ENCODE assay signal across 24 cellular contexts in the genomic region with DNA sequence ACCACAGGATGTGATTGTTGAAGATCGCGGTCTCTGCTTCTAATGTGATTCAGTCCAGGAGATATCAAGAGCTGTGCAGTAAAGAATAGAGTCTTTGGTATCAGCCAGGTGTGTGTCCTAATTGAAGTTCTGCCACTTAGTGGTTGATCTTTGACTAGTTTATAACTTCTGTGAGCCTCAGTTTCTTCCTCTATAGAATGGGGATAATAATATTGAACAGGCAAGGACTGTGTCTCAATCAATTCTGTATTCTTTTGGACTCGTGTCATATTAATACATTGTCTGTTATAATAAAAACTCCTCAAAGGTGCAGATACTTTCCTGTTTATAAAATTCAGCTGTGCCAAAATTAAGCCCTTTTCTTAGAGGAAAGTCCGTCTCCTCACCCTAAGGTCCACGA. TPM values are rescaled to one million over a fixed set of nuclear protein-coding genes. Genes with fewer than 3 reads are reported as not detected.
A peak's percentile ranks its signal among the peaks of the same experiment; 100 is the strongest.
DNase-seq lines count a peak whose midpoint lies in the region; ATAC-seq, FAIRE-seq and TF ChIP-seq lines count a peak whose summit lies in the region.
"Had no signal": no experiment of that assay in that cellular context is flagged by ENCODE, and none has a peak within 500 bp of the region (broad histone marks: within the 10 kb centered on the region; RNA-seq: fewer than 3 reads in every experiment).

No MANE protein-coding gene starts in this region.

- H3K4me3 ChIP-seq in DND-41 (ENCODE audit: low read depth in 1 of 2, low read length in 2 of 2) (no peak overlapping the region), K562 (no peak overlapping the region), upper lobe of right lung (no peak overlapping the region), mammary epithelial cell (replicated peaks in 1 of 3; ENCODE audit: insufficient read depth in 1 of 3, low read depth in 2 of 3, low read length in 3 of 3) (no peak overlapping the region)
- H3K4me3 ChIP-seq in Jurkat, Clone E6-1 (ENCODE audit: low read length) = no peak overlapping the region
- H3K4me3 ChIP-seq: BLaER1 treated with 17β-estradiol and CSF1 and Interleukin-3, amounts not matched to agents 10 nM and 100 nM; GM12878 had no signal

- H4K20me1 ChIP-seq in DND-41 (ENCODE audit: insufficient read depth, low read length) (no peaks in the 10 kb centered on the region), K562 (replicated peaks; ENCODE audit: control insufficient read depth, insufficient read depth, low read length) (no peaks in the 10 kb centered on the region), mammary epithelial cell (ENCODE audit: insufficient read depth, low read length) (no peaks in the 10 kb centered on the region)
- H4K20me1 ChIP-seq: BLaER1 treated with 17β-estradiol and CSF1 and Interleukin-3, amounts not matched to agents 10 nM and 100 nM had no signal

- no peaks in the 10 kb centered on the region for H3K27me3 Mint-ChIP-seq in activated naive CD4-positive, alpha-beta T cell treated with anti-CD3 and anti-CD28 coated beads, Interleukin-2, amount 50 U/mL, for 24 hours
- H3K27me3 Mint-ChIP-seq: CD4-positive, alpha-beta T cell had no signal

- dilution Hi-C loops in mammary epithelial cell (cut with HindIII; ENCODE audit: low sequenced_read_pairs) = loop anchor here (10.0 kb wide), 1 partner anchor 396 kb away; no protein-coding TSS in a partner anchor

- 81% methylated on average over 5 of the region's 5 CpGs for WGBS in K562 (ENCODE audit: insufficient coverage, low coverage, missing lambda C conversion rate)
- WGBS in mammary epithelial cell (ENCODE audit: low coverage, missing lambda C conversion rate) = 98% methylated on average over 5 of the region's 5 CpGs

- in situ Hi-C loops in K562 (cut with MboI) = no loop called here
- in situ Hi-C loops in mammary epithelial cell (cut with MboI; ENCODE audit: low sequenced_read_pairs in 2 of 2) = loop anchor here in 1 of 2 donors (25.0 kb wide), 1 partner anchor 414 kb away; no protein-coding TSS in a partner anchor

- peaks cover 3% of the 10 kb centered on the region for H3K9me1 ChIP-seq in K562 (ENCODE audit: control insufficient read depth, insufficient read depth, low read length)

- peaks cover 40% of the 10 kb centered on the region for H3K36me3 ChIP-seq in DND-41 (ENCODE audit: insufficient read depth, low read length)
- H3K36me3 ChIP-seq in K562 (ENCODE audit: control insufficient read depth, insufficient read depth, low read length) = peaks cover 31% of the 10 kb centered on the region; the same call in 2 of the 3 replicates
- H3K36me3 ChIP-seq in upper lobe of right lung = peaks cover 26% of the 10 kb centered on the region
- H3K36me3 ChIP-seq in mammary epithelial cell (ENCODE audit: insufficient read depth, low read length) = no peaks in the 10 kb centered on the region
- H3K36me3 ChIP-seq: BLaER1 treated with 17β-estradiol and CSF1 and Interleukin-3, amounts not matched to agents 10 nM and 100 nM had no signal

- H3K36me3 Mint-ChIP-seq in activated naive CD4-positive, alpha-beta T cell treated with anti-CD3 and anti-CD28 coated beads, Interleukin-2, amount 50 U/mL, for 24 hours = peaks cover 1% of the 10 kb centered on the region
- peaks cover 0 to 5% of the 10 kb centered on the region in 2 donors for H3K36me3 Mint-ChIP-seq in activated naive CD4-positive, alpha-beta T cell treated with anti-CD3 and anti-CD28 coated beads, Interleukin-2, amount 50 U/mL, for 72 hours

- H3K4me1 Mint-ChIP-seq in activated naive CD4-positive, alpha-beta T cell treated with anti-CD3 and anti-CD28 coated beads, Interleukin-2, amount 50 U/mL, for 24 hours = no peaks in the 10 kb centered on the region

- TF ChIP-seq POLR2A in K562 (conservative IDR thresholded peaks at IDR 0.05) = no peak

- no peak for FAIRE-seq in K562 (lab: Jason Lieb, UNC)
- FAIRE-seq: A204.1, D721Med, GM12878, GM12892, GM18507 had no signal

- ATAC-seq in activated naive CD4-positive, alpha-beta T cell treated with anti-CD3 and anti-CD28 coated beads, Interleukin-2, amount 50 U/mL, for 72 hours = no peak
- ATAC-seq in DND-41 (ENCODE audit: insufficient read depth, low read depth) = peak; percentile 40; the same call in 1 of the 3 replicates
- no peak for ATAC-seq in K562
- ATAC-seq in upper lobe of right lung = no peak
- ATAC-seq: CD8-positive, alpha-beta T cell; GM12878 had no signal

- no peaks in the 10 kb centered on the region for H3K9me3 Mint-ChIP-seq in activated naive CD4-positive, alpha-beta T cell treated with anti-CD3 and anti-CD28 coated beads, Interleukin-2, amount 50 U/mL, for 24 hours
- H3K9me3 Mint-ChIP-seq in activated naive CD4-positive, alpha-beta T cell treated with anti-CD3 and anti-CD28 coated beads, Interleukin-2, amount 50 U/mL, for 72 hours = no peaks in the 10 kb centered on the region
- H3K9me3 Mint-ChIP-seq: CD4-positive, alpha-beta T cell; CD8-positive, alpha-beta T cell had no signal

- H3K9ac ChIP-seq in DND-41 (ENCODE audit: low read depth, low read length) = no peak overlapping the region
- no peak overlapping the region for H3K9ac ChIP-seq in K562 (ENCODE audit: insufficient read depth in 1 of 2, low read depth in 2 of 2, low read length in 2 of 2)
- H3K9ac ChIP-seq in mammary epithelial cell (ENCODE audit: insufficient read depth, low read length) = no peak overlapping the region
- H3K9ac ChIP-seq: BLaER1 treated with 17β-estradiol and CSF1 and Interleukin-3, amounts not matched to agents 10 nM and 100 nM had no signal

- no peak for TF ChIP-seq RAD21 in K562 (CRISPR knock-in tag; conservative IDR thresholded peaks at IDR 0.05 in 1 of 2, IDR thresholded peaks at IDR 0.05 in 1 of 2)

- no peaks in the 10 kb centered on the region for H3K9me3 ChIP-seq in DND-41 (ENCODE audit: insufficient read depth, low read length, severe bottlenecking)
- no peaks in the 10 kb centered on the region for H3K9me3 ChIP-seq in K562 (replicated peaks; ENCODE audit: control insufficient read depth, insufficient read depth, low read depth, low read length)
- H3K9me3 ChIP-seq in upper lobe of right lung = no peaks in the 10 kb centered on the region
- H3K9me3 ChIP-seq in mammary epithelial cell (replicated peaks; ENCODE audit: insufficient read depth, low read length) = no peaks in the 10 kb centered on the region
- H3K9me3 ChIP-seq: BLaER1 treated with 17β-estradiol and CSF1 and Interleukin-3, amounts not matched to agents 10 nM and 100 nM; Caco-2 had no signal

- H2AFZ ChIP-seq in DND-41 (ENCODE audit: low read depth, low read length) (no peak overlapping the region), K562 (ENCODE audit: low read depth, low read length) (no peak overlapping the region), mammary epithelial cell (ENCODE audit: low read depth, low read length) (no peak overlapping the region)

- peak overlapping the region; percentile 30 for H3K27ac Mint-ChIP-seq in activated naive CD4-positive, alpha-beta T cell treated with anti-CD3 and anti-CD28 coated beads, Interleukin-2, amount 50 U/mL, for 24 hours
- H3K27ac Mint-ChIP-seq in activated naive CD4-positive, alpha-beta T cell treated with anti-CD3 and anti-CD28 coated beads, Interleukin-2, amount 50 U/mL, for 72 hours = peak overlapping the region in 1 of 2 donors; percentile 62
- H3K27ac Mint-ChIP-seq: CD4-positive, alpha-beta T cell; CD8-positive, alpha-beta T cell had no signal

- H3K79me2 ChIP-seq in DND-41 (ENCODE audit: insufficient read depth, low read length) (no peaks in the 10 kb centered on the region), K562 (ENCODE audit: control insufficient read depth, insufficient read depth, low read length) (no peaks in the 10 kb centered on the region), mammary epithelial cell (ENCODE audit: insufficient read depth, low read length) (no peaks in the 10 kb centered on the region)

- no TSS peak for BruUV-seq in K562 (replicated peaks; lab: Mats Ljungman, UMichigan)
- BruUV-seq in mammary epithelial cell (replicated peaks; lab: Mats Ljungman, UMichigan) = no TSS peak

- TF ChIP-seq EP300 in K562 (IDR thresholded peaks at IDR 0.05; ENCODE audit: low read length) = no peak

- CTCF ChIA-PET in K562 (lab: Yijun Ruan, JAX; ENCODE audit: low intra/inter-chr PET ratio) = no interaction called here
- CTCF ChIA-PET in mammary epithelial cell (lab: Charles Lee; ENCODE audit: low non-redundant PET) = no interaction called here

- H3K27me3 ChIP-seq in DND-41 (ENCODE audit: insufficient read depth, low read length, poor library complexity) = no peaks in the 10 kb centered on the region
- H3K27me3 ChIP-seq in K562 (ENCODE audit: control insufficient read depth in 2 of 2, insufficient read depth in 2 of 2, low read length in 2 of 2) = no peaks in the 10 kb centered on the region
- no peaks in the 10 kb centered on the region for H3K27me3 ChIP-seq in upper lobe of right lung
- no peaks in the 10 kb centered on the region for H3K27me3 ChIP-seq in mammary epithelial cell (ENCODE audit: insufficient read depth, low read length)
- H3K27me3 ChIP-seq: BLaER1 treated with 17β-estradiol and CSF1 and Interleukin-3, amounts not matched to agents 10 nM and 100 nM had no signal

- H3K4me1 ChIP-seq in DND-41 (ENCODE audit: insufficient read depth, low read length) (no peaks in the 10 kb centered on the region), K562 (replicated peaks in 1 of 2; ENCODE audit: control insufficient read depth in 2 of 2, insufficient read depth in 2 of 2, low read length in 2 of 2) (peaks cover 0 to 6% of the 10 kb centered on the region in 2 experiments; a peak in 1 of 5 replicates), upper lobe of right lung (no peaks in the 10 kb centered on the region), mammary epithelial cell (ENCODE audit: insufficient read depth, low read length) (no peaks in the 10 kb centered on the region)
- H3K4me1 ChIP-seq: BLaER1 treated with 17β-estradiol and CSF1 and Interleukin-3, amounts not matched to agents 10 nM and 100 nM; Caco-2 had no signal

- POLR2A ChIA-PET in K562 (lab: Yijun Ruan, JAX) = interaction anchor here (1.1 kb wide), 1 partner anchor 18 kb away, joined by 3 read pairs; no protein-coding TSS in a partner anchor

- no peak overlapping the region for H3K4me3 Mint-ChIP-seq in activated naive CD4-positive, alpha-beta T cell treated with anti-CD3 and anti-CD28 coated beads, Interleukin-2, amount 50 U/mL, for 24 hours
- H3K4me3 Mint-ChIP-seq: CD4-positive, alpha-beta T cell; CD8-positive, alpha-beta T cell had no signal

- TF ChIP-seq CTCF in DND-41 (IDR thresholded peaks at IDR 0.05; ENCODE audit: borderline replicate concordance, extremely low read depth, low read length, poor library complexity, severe bottlenecking) (no peak), K562 (IDR thresholded peaks at IDR 0.05 in 2 of 3, conservative IDR thresholded peaks at IDR 0.05 in 1 of 3; ENCODE audit: insufficient read depth in 2 of 3, low read depth in 1 of 3, low read length in 3 of 3) (no peak), upper lobe of right lung (IDR thresholded peaks at IDR 0.05) (no peak), mammary epithelial cell (conservative IDR thresholded peaks at IDR 0.05 in 1 of 2, IDR thresholded peaks at IDR 0.05 in 1 of 2; ENCODE audit: extremely low read depth in 1 of 2, insufficient read depth in 1 of 2, low read depth in 1 of 2, low read length in 2 of 2) (no peak)

- H3K27ac ChIP-seq in DND-41 (ENCODE audit: low read length) (no peak overlapping the region), K562 (ENCODE audit: extremely low read depth, low read depth, low read length) (no peak overlapping the region), upper lobe of right lung (no peak overlapping the region), mammary epithelial cell (ENCODE audit: insufficient read depth, low read depth, low read length) (no peak overlapping the region)
- H3K27ac ChIP-seq: BLaER1 treated with 17β-estradiol and CSF1 and Interleukin-3, amounts not matched to agents 10 nM and 100 nM; C4-2B had no signal

- H3K4me2 ChIP-seq in DND-41 (ENCODE audit: insufficient read depth, low read length) (no peak overlapping the region), K562 (ENCODE audit: insufficient read depth, low read length) (no peak overlapping the region), mammary epithelial cell (ENCODE audit: insufficient read depth, low read depth, low read length) (no peak overlapping the region)
- H3K4me2 ChIP-seq: BLaER1 treated with 17β-estradiol and CSF1 and Interleukin-3, amounts not matched to agents 10 nM and 100 nM had no signal

- no peak for DNase-seq in activated naive CD4-positive, alpha-beta T cell treated with anti-CD3 and anti-CD28 coated beads, Interleukin-2, amount 50 U/mL, for 72 hours (ENCODE audit: low spot score in 2 of 2)
- DNase-seq in DND-41 (no peak), K562 (ENCODE audit: extremely low read depth in 1 of 4, low spot score in 3 of 4) (no peak), upper lobe of right lung (no peak), mammary epithelial cell (no peak), cerebellum (ENCODE audit: low spot score) (no peak)
- DNase-seq in Jurkat, Clone E6-1 (ENCODE audit: low read depth, low spot score) = peak; percentile 19
- DNase-seq: 8988T; ACHN; Calu3; CD4-positive, alpha-beta T cell; CD8-positive, alpha-beta T cell; DMS79 treated with DMSO at 0.1 percent for 48 hours; EL; GDM1 had no signal

- intact Hi-C loops in K562 (cut with micrococcal nuclease) = no loop called here
- intact Hi-C loops in upper lobe of right lung (cut with DNase I) = no loop called here
- intact Hi-C loops in mammary epithelial cell (cut with micrococcal nuclease) = no loop called here

RNA-seq across cellular contexts. Expression of gene NCOA6, which starts 23.1 kb away (rescaled TPM):
- total RNA-seq in activated naive CD4-positive, alpha-beta T cell treated with anti-CD3 and anti-CD28 coated beads, Interleukin-2, amount 50 U/mL, for 72 hours = 10 to 100 TPM; 20.4 to 24.1 TPM
- 17.8 TPM for polyA plus RNA-seq in Jurkat, Clone E6-1 (2012; ENCODE audit: insufficient read depth, insufficient read length)
- 25.4 and 45.0 TPM in 2 replicates for total RNA-seq in K562 (2011; cell fraction: chromatin; rRNA removed; ENCODE audit: low replicate concordance)
- total RNA-seq in K562 (2011; cell fraction: nucleolus; rRNA removed) = 13.2 and 16.3 TPM in 2 replicates
- total RNA-seq in K562 (2011; cell fraction: nucleoplasm; rRNA removed) = 23.8 and 31.5 TPM in 2 replicates
- total RNA-seq in K562 (2014; rRNA removed) (5.2 and 8.1 TPM in 2 replicates), K562 (2014; rRNA removed; fragmentation: Illumina TruSeq; extraction: Trizol) (6.7 and 7.8 TPM in 2 replicates), K562 (2015; rRNA removed; fragmentation: Illumina TruSeq; extraction: Trizol) (6.1 and 8.4 TPM in 2 replicates), K562 (2021) (17.3 and 17.7 TPM in 2 replicates), upper lobe of right lung (27.8 TPM), mammary epithelial cell (10 to 100 TPM; 12.7 to 24.5 TPM), cerebellum (24.4 TPM)
- polyA plus RNA-seq in K562 (2011; rRNA removed) (9.9 and 12.7 TPM in 2 replicates), K562 (2014; fragmentation: Illumina TruSeq; extraction: Trizol) (18.6 and 25.0 TPM in 2 replicates), K562 (2014; fragmentation: Nextera tagmentation; extraction: Ambion mirVana) (1 to 10 TPM; 8.2 to 9.5 TPM), K562 (2014; rRNA removed) (12.2 TPM in 2 replicates), mammary epithelial cell (12.0 TPM)
- 13.6 and 16.0 TPM in 2 replicates for polyA plus RNA-seq in K562 (2011; cell fraction: cytosol; rRNA removed)
- 10.0 and 12.5 TPM in 2 replicates for polyA plus RNA-seq in K562 (2011; cell fraction: nucleus; rRNA removed)
- 16.1 and 16.6 TPM in 2 replicates for polyA plus RNA-seq in K562 (2012)
- 18.4 and 18.5 TPM in 2 replicates for polyA minus RNA-seq in K562 (2011; rRNA and poly(A)+ RNA removed)
- 16.5 and 18.4 TPM in 2 replicates for polyA minus RNA-seq in K562 (2011; cell fraction: cytosol; rRNA and poly(A)+ RNA removed)
- 8.5 and 11.3 TPM in 2 replicates for polyA minus RNA-seq in K562 (2011; cell fraction: nucleus; rRNA and poly(A)+ RNA removed)
- 19.7 TPM for polyA minus RNA-seq in mammary epithelial cell

RNA-seq across cellular contexts. Expression of gene GGT7, which starts 24.1 kb away (rescaled TPM):
- 10 to 100 TPM; 15.8 to 22.4 TPM for total RNA-seq in activated naive CD4-positive, alpha-beta T cell treated with anti-CD3 and anti-CD28 coated beads, Interleukin-2, amount 50 U/mL, for 72 hours
- polyA plus RNA-seq in Jurkat, Clone E6-1 (2012; ENCODE audit: insufficient read depth, insufficient read length) = 26.1 TPM
- 30.9 and 86.1 TPM in 2 replicates for total RNA-seq in K562 (2011; cell fraction: chromatin; rRNA removed; ENCODE audit: low replicate concordance)
- total RNA-seq in K562 (2011; cell fraction: nucleolus; rRNA removed) = 84.9 and 89.9 TPM in 2 replicates
- 45.7 and 51.5 TPM in 2 replicates for total RNA-seq in K562 (2011; cell fraction: nucleoplasm; rRNA removed)
- total RNA-seq in K562 (2014; rRNA removed) (5.9 and 8.7 TPM in 2 replicates), K562 (2014; rRNA removed; fragmentation: Illumina TruSeq; extraction: Trizol) (1.9 and 2.9 TPM in 2 replicates), K562 (2015; rRNA removed; fragmentation: Illumina TruSeq; extraction: Trizol) (3.1 and 3.3 TPM in 2 replicates), K562 (2021) (16.4 and 18.3 TPM in 2 replicates), upper lobe of right lung (20.6 TPM), mammary epithelial cell (10 to 100 TPM; 13.8 to 19.1 TPM), cerebellum (19.3 TPM)
- polyA plus RNA-seq in K562 (2011; rRNA removed) (11.4 and 22.1 TPM in 2 replicates), K562 (2014; fragmentation: Illumina TruSeq; extraction: Trizol) (8.4 and 9.8 TPM in 2 replicates), K562 (2014; fragmentation: Nextera tagmentation; extraction: Ambion mirVana) (under 1 TPM; 0.04 to 0.07 TPM), K562 (2014; rRNA removed) (17.3 and 21.6 TPM in 2 replicates), mammary epithelial cell (4.5 TPM)
- polyA plus RNA-seq in K562 (2011; cell fraction: cytosol; rRNA removed) = 14.2 and 19.5 TPM in 2 replicates
- polyA plus RNA-seq in K562 (2011; cell fraction: nucleus; rRNA removed) = 77.0 and 120 TPM in 2 replicates
- polyA plus RNA-seq in K562 (2012) = 13.0 and 26.9 TPM in 2 replicates
- polyA minus RNA-seq in K562 (2011; rRNA and poly(A)+ RNA removed) = 3.9 and 5.2 TPM in 2 replicates
- 8.5 and 14.2 TPM in 2 replicates for polyA minus RNA-seq in K562 (2011; cell fraction: cytosol; rRNA and poly(A)+ RNA removed)
- polyA minus RNA-seq in K562 (2011; cell fraction: nucleus; rRNA and poly(A)+ RNA removed) = 35.8 and 38.2 TPM in 2 replicates
- 6.6 TPM for polyA minus RNA-seq in mammary epithelial cell

RNA-seq across cellular contexts. Expression of gene ACSS2, which starts 27.8 kb away (rescaled TPM):
- 10 to 100 TPM; 36.0 to 71.7 TPM for total RNA-seq in activated naive CD4-positive, alpha-beta T cell treated with anti-CD3 and anti-CD28 coated beads, Interleukin-2, amount 50 U/mL, for 72 hours
- polyA plus RNA-seq in Jurkat, Clone E6-1 (2012; ENCODE audit: insufficient read depth, insufficient read length) = 9.8 TPM
- 516 and 596 TPM in 2 replicates for total RNA-seq in K562 (2011; cell fraction: chromatin; rRNA removed; ENCODE audit: low replicate concordance)
- 361 and 396 TPM in 2 replicates for total RNA-seq in K562 (2011; cell fraction: nucleolus; rRNA removed)
- 372 and 398 TPM in 2 replicates for total RNA-seq in K562 (2011; cell fraction: nucleoplasm; rRNA removed)
- total RNA-seq in K562 (2014; rRNA removed) (94.3 and 97.9 TPM in 2 replicates), K562 (2014; rRNA removed; fragmentation: Illumina TruSeq; extraction: Trizol) (49.5 and 52.9 TPM in 2 replicates), K562 (2015; rRNA removed; fragmentation: Illumina TruSeq; extraction: Trizol) (43.7 and 48.6 TPM in 2 replicates), K562 (2021) (64.0 and 66.2 TPM in 2 replicates), upper lobe of right lung (146 TPM), mammary epithelial cell (100 to 1,000 TPM in 1 of 2 donors, 10 to 100 TPM in 1; 79.5 to 103 TPM), cerebellum (14.3 TPM)
- polyA plus RNA-seq in K562 (2011; rRNA removed) (246 and 419 TPM in 2 replicates), K562 (2014; fragmentation: Illumina TruSeq; extraction: Trizol) (64.0 and 77.6 TPM in 2 replicates), K562 (2014; fragmentation: Nextera tagmentation; extraction: Ambion mirVana) (10 to 100 TPM; 21.9 to 26.5 TPM), K562 (2014; rRNA removed) (78.4 and 81.5 TPM in 2 replicates), mammary epithelial cell (104 TPM)
- 192 and 432 TPM in 2 replicates for polyA plus RNA-seq in K562 (2011; cell fraction: cytosol; rRNA removed)
- polyA plus RNA-seq in K562 (2011; cell fraction: nucleus; rRNA removed) = 526 and 978 TPM in 2 replicates
- 73.5 and 75.8 TPM in 2 replicates for polyA plus RNA-seq in K562 (2012)
- 306 and 390 TPM in 2 replicates for polyA minus RNA-seq in K562 (2011; rRNA and poly(A)+ RNA removed)
- 144 and 252 TPM in 2 replicates for polyA minus RNA-seq in K562 (2011; cell fraction: cytosol; rRNA and poly(A)+ RNA removed)
- polyA minus RNA-seq in K562 (2011; cell fraction: nucleus; rRNA and poly(A)+ RNA removed) = 250 and 495 TPM in 2 replicates
- 396 TPM for polyA minus RNA-seq in mammary epithelial cell
